ENCODE assay signal across 8 cellular contexts in genomic region chr20:63830821-63831593, GRCh38. TPM values are rescaled to one million over a fixed set of nuclear protein-coding genes. Genes with fewer than 3 reads are reported as not detected.
DNase-seq lines count a peak whose midpoint lies in the region; ATAC-seq and TF ChIP-seq lines count a peak whose summit lies in the region.

Gene ZBTB46 (minus strand): TSS chr20:63831264. CDS start chr20:63790757, 40,507 bp downstream.

- TF ChIP-seq POLR2A in gastroesophageal sphincter (IDR thresholded peaks at IDR 0.05) = no peak

- peak within 1 kb of the TSS in 3 of 4 donors; percentile 79 to 83 (median 80) for H3K27ac ChIP-seq in gastroesophageal sphincter

- no peak for TF ChIP-seq EP300 in gastroesophageal sphincter (IDR thresholded peaks at IDR 0.05)

- no peaks in the 10 kb centered on the region for H3K9me3 Mint-ChIP-seq in activated B cell treated with CpG ODN at 0.5 μM for 24 hours
- no peaks in the 10 kb centered on the region for H3K9me3 Mint-ChIP-seq in neural crest cell

- peaks cover 41% of the 10 kb centered on the region for H3K27me3 ChIP-seq in gastroesophageal sphincter

- POLR2A ChIA-PET in activated B cell treated with CpG ODN at 0.5 μM for 24 hours (lab: Charles Lee) = no interaction called here

- peaks cover 3% of the 10 kb centered on the region for H3K36me3 Mint-ChIP-seq in activated B cell treated with CpG ODN at 0.5 μM for 24 hours (ENCODE audit: low read depth)
- H3K36me3 Mint-ChIP-seq in neural crest cell (ENCODE audit: low read depth) = no peaks in the 10 kb centered on the region

- H3K4me1 Mint-ChIP-seq in activated B cell treated with CpG ODN at 0.5 μM for 24 hours (peaks cover 12% of the 10 kb centered on the region), neural crest cell (peaks cover 36% of the 10 kb centered on the region)

- H3K4me3 ChIP-seq in gastroesophageal sphincter = peak within 1 kb of the TSS; percentile 79 to 85

- no peak within 1 kb of the TSS for H3K27ac Mint-ChIP-seq in activated B cell treated with CpG ODN at 0.5 μM for 24 hours
- H3K27ac Mint-ChIP-seq in neural crest cell (ENCODE audit: unreplicated experiment) = no peak within 1 kb of the TSS

- H3K9me3 ChIP-seq in gastroesophageal sphincter = no peaks in the 10 kb centered on the region

- H3K36me3 ChIP-seq in gastroesophageal sphincter = no peaks in the 10 kb centered on the region

- no CpG with 5 or more reads among the region's 152 CpGs for WGBS in gastroesophageal sphincter (ENCODE audit: low coverage in 1 of 2), 2 donors

- intact Hi-C loops in activated B cell treated with CpG ODN at 0.5 μM for 24 hours (cut with micrococcal nuclease) = no loop called here

- H3K4me1 ChIP-seq in gastroesophageal sphincter = peaks cover 0 to 74% (median 30%) of the 10 kb centered on the region in 3 donors

- TF ChIP-seq CTCF in activated B cell treated with CpG ODN at 0.5 μM for 24 hours (IDR thresholded peaks at IDR 0.05) (no peak), gastroesophageal sphincter (IDR thresholded peaks at IDR 0.05) (no peak), neural crest cell (conservative IDR thresholded peaks at IDR 0.05) (no peak)

- DNase-seq in stimulated activated CD4-positive, alpha-beta T cell treated with anti-CD3 and anti-CD28 coated beads, Interleukin-12 subunit alpha, Interleukin-12 subunit beta, amount 100 ng/mL, for 4 hours = peak; percentile 44
- DNase-seq in stimulated activated CD4-positive, alpha-beta T cell treated with anti-CD3 and anti-CD28 coated beads, Interleukin-4, amount 100 ng/mL, for 1 hour = no peak
- DNase-seq in activated B cell treated with CpG ODN at 0.5 μM for 24 hours (peak; percentile 50), neural crest cell (ENCODE audit: low read depth, low spot score) (no peak), amniotic stem cell (lab: John Stamatoyannopoulos, UW) (no peak)
- no peak for DNase-seq in effector CD4-positive, alpha-beta T cell

- ATAC-seq in HG03565 (IDR thresholded peaks at IDR 0.05; ENCODE audit: unreplicated experiment) (peak; percentile 32), activated B cell treated with CpG ODN at 0.5 μM for 24 hours (ENCODE audit: low read depth) (peak; percentile 84), gastroesophageal sphincter (peak; percentile 57)

- H3K27me3 Mint-ChIP-seq in activated B cell treated with CpG ODN at 0.5 μM for 24 hours (peaks cover 28% of the 10 kb centered on the region), neural crest cell (ENCODE audit: low read depth) (peaks cover 14% of the 10 kb centered on the region)

- CTCF ChIA-PET in activated B cell treated with CpG ODN at 0.5 μM for 24 hours (lab: Charles Lee) = no interaction called here

- H3K4me3 Mint-ChIP-seq in activated B cell treated with CpG ODN at 0.5 μM for 24 hours = peak within 1 kb of the TSS; percentile 90
- peak within 1 kb of the TSS; percentile 90 for H3K4me3 Mint-ChIP-seq in neural crest cell

RNA-seq across cellular contexts. Expression of gene ZBTB46, which starts in this region (rescaled TPM):
- total RNA-seq in activated B cell treated with CpG ODN at 0.5 μM for 24 hours (0.46 and 0.49 TPM in 2 replicates), gastroesophageal sphincter (10 to 100 TPM in 2 of 4 donors, 1 to 10 TPM in 2; 8.1 to 13.8 (median 10.2) TPM), neural crest cell (23.7 and 23.8 TPM in 2 replicates)

Comparison
In these comparisons a context has a peak if more than half of its experiments do, and no peak if none do; other contexts are left out.
1. Peak in DNase-seq and ATAC-seq in activated B cell treated with CpG ODN at 0.5 μM for 24 hours; RNA of the gene not detected or under 1 TPM.
2. ATAC-seq: peak in every context shown above with its lines; median percentile 84 in activated B cell treated with CpG ODN at 0.5 μM for 24 hours; 57 in gastroesophageal sphincter; 32 in HG03565.